37 cellular contexts compared by ENCODE assay signal in the genomic region with DNA sequence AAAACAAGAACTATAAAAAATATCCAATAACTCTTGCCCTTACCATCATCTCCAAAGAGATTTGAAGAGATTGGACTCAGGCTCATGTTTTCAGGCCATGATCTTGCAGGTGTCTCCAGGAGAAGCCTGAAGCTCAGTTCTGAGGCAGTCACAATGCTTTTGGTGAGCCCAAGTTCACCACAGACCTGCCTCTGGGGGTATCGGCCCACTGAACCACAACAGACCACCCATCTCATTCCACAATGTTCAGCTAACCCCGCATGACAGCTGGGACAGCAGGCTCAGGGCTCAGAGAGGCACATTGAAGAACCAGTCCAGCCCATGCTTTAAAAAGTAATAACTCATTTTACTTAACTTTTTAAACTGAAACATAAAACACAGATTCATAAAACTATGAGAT.
"Had no signal": no experiment of that assay in that cellular context is flagged by ENCODE, and none has a peak within 500 bp of the region (broad histone marks: within the 10 kb centered on the region; RNA-seq: fewer than 3 reads in every experiment).

No MANE protein-coding gene starts in this region.

- ATAC-seq: foreskin keratinocyte; heart left ventricle; sciatic nerve; stimulated activated memory B cell treated with anti-CD40 and anti-IgM and Interleukin-4, amounts not matched to agents 10 μg/mL and 1 μg/mL and 100 μg/mL, for 72 hours; stimulated activated naive CD8-positive, alpha-beta T cell treated with anti-CD3 and anti-CD28 coated beads, Interleukin-15, amount 100 ng/mL, for 72 hours had no signal

- H3K27ac Mint-ChIP-seq: activated CD4-positive, alpha-beta memory T cell treated with anti-CD3 and anti-CD28 coated beads for 36 hours; activated CD4-positive, alpha-beta T cell treated with anti-CD3 and anti-CD28 coated beads, Interleukin-2, amount 10 ng/mL, durations not matched to agents 24 days and 14 days; activated naive CD4-positive, alpha-beta T cell treated with anti-CD3 and anti-CD28 coated beads for 36 hours; activated naive CD8-positive, alpha-beta T cell treated with anti-CD3 and anti-CD28 coated beads, Interleukin-2, amount 10 ng/mL, durations not matched to agents 7 days and 5 days; activated T-helper 1 cell treated with anti-CD3 and anti-CD28 coated beads, Interleukin-12 subunit alpha, Interleukin-12 subunit beta, Interleukin-2, Interleukin-4 antibody, amounts not matched to agents 30 ng/mL and 10 ng/mL and 1 ng/mL, durations not matched to agents 14 hours and 24 hours and 36 hours; brain; nephron progenitor cell; stimulated activated memory B cell treated with anti-CD40 and anti-IgM and Interleukin-4, amounts not matched to agents 10 μg/mL and 1 μg/mL and 100 μg/mL, for 72 hours; stimulated activated naive CD8-positive, alpha-beta T cell treated with anti-CD3 and anti-CD28 coated beads, Interleukin-15, amount 100 ng/mL, for 72 hours had no signal

- H3K4me1 Mint-ChIP-seq: activated CD4-positive, alpha-beta T cell treated with anti-CD3 and anti-CD28 coated beads, Interleukin-2, amount 10 ng/mL, durations not matched to agents 24 days and 14 days; nephron progenitor cell; stimulated activated memory B cell treated with anti-CD40 and anti-IgM and Interleukin-4, amounts not matched to agents 10 μg/mL and 1 μg/mL and 100 μg/mL, for 72 hours; stimulated activated naive CD8-positive, alpha-beta T cell treated with anti-CD3 and anti-CD28 coated beads, Interleukin-15, amount 100 ng/mL, for 72 hours had no signal

- H3K4me3 ChIP-seq: ascending aorta, cardiac muscle cell, esophagus muscularis mucosa, heart left ventricle, left lung, lower lobe of right lung, pancreas, prostate gland, smooth muscle cell, upper lobe of left lung, vagina had no signal

- FAIRE-seq: endothelial cell of umbilical vein, pancreas had no signal

- H3K4me1 ChIP-seq: ascending aorta, esophagus muscularis mucosa, foreskin keratinocyte, heart left ventricle, left lung, lower lobe of right lung, prostate gland, upper lobe of left lung, vagina had no signal

- H3K9me3 Mint-ChIP-seq: activated CD4-positive, alpha-beta memory T cell treated with anti-CD3 and anti-CD28 coated beads for 36 hours; activated CD4-positive, alpha-beta T cell treated with anti-CD3 and anti-CD28 coated beads, Interleukin-2, amount 10 ng/mL, durations not matched to agents 24 days and 14 days; activated naive CD4-positive, alpha-beta T cell treated with anti-CD3 and anti-CD28 coated beads for 36 hours; activated naive CD8-positive, alpha-beta T cell treated with anti-CD3 and anti-CD28 coated beads, Interleukin-2, amount 10 ng/mL, durations not matched to agents 7 days and 5 days; stimulated activated memory B cell treated with anti-CD40 and anti-IgM and Interleukin-4, amounts not matched to agents 10 μg/mL and 1 μg/mL and 100 μg/mL, for 72 hours; stimulated activated naive CD8-positive, alpha-beta T cell treated with anti-CD3 and anti-CD28 coated beads, Interleukin-15, amount 100 ng/mL, for 72 hours had no signal

- H3K27me3 Mint-ChIP-seq: activated CD4-positive, alpha-beta memory T cell treated with anti-CD3 and anti-CD28 coated beads for 36 hours; activated CD4-positive, alpha-beta T cell treated with anti-CD3 and anti-CD28 coated beads, Interleukin-2, amount 10 ng/mL, durations not matched to agents 24 days and 14 days; activated naive CD8-positive, alpha-beta T cell treated with anti-CD3 and anti-CD28 coated beads, Interleukin-2, amount 10 ng/mL, durations not matched to agents 7 days and 5 days; brain; stimulated activated memory B cell treated with anti-CD40 and anti-IgM and Interleukin-4, amounts not matched to agents 10 μg/mL and 1 μg/mL and 100 μg/mL, for 72 hours; stimulated activated naive CD8-positive, alpha-beta T cell treated with anti-CD3 and anti-CD28 coated beads, Interleukin-15, amount 100 ng/mL, for 72 hours had no signal

- DNase-seq: activated CD4-positive, alpha-beta memory T cell treated with anti-CD3 and anti-CD28 coated beads for 36 hours; activated CD4-positive, alpha-beta T cell treated with anti-CD3 and anti-CD28 coated beads, Interleukin-2, amount 10 ng/mL, durations not matched to agents 24 days and 14 days; activated CD4-positive, CD25-positive, alpha-beta regulatory T cell treated with anti-CD3 and anti-CD28 coated beads, Interleukin-2, amount 50 U/mL, for 72 hours; activated CD8-positive, alpha-beta memory T cell treated with anti-CD3 and anti-CD28 coated beads, Interleukin-2, amount 50 U/mL, for 4 hours; activated effector memory CD4-positive, alpha-beta T cell treated with anti-CD3 and anti-CD28 coated beads, Interleukin-2, amount 50 U/mL, for 16 hours; activated naive CD4-positive, alpha-beta T cell treated with anti-CD3 and anti-CD28 coated beads for 36 hours; activated naive CD8-positive, alpha-beta T cell treated with anti-CD3 and anti-CD28 coated beads, Interleukin-2, amount 10 ng/mL, durations not matched to agents 7 days and 5 days; activated T-cell treated with anti-CD3 and anti-CD28 coated beads, Interleukin-2, amount 50 U/mL, for 1 hour; cortex of kidney; foreskin keratinocyte; heart left ventricle; hypothalamus; left lung; lower lobe of right lung; mesenchymal stem cell; nephron progenitor cell; pancreas; retina; stimulated activated CD4-positive, alpha-beta T cell treated with anti-CD3 and anti-CD28 coated beads, Interleukin-1b, Interleukin-23, amount 100 ng/mL, for 48 hours; stimulated activated CD4-positive, alpha-beta T cell treated with anti-CD3 and anti-CD28 coated beads, Interleukin-4, amount 100 ng/mL, for 4 hours; stimulated activated CD8-positive, alpha-beta memory T cell treated with anti-CD3 and anti-CD28 coated beads, Interleukin-4, amount 100 ng/mL, for 48 hours; stimulated activated naive CD8-positive, alpha-beta T cell treated with anti-CD3 and anti-CD28 coated beads, Interleukin-15, amount 100 ng/mL, for 72 hours; substantia nigra; T-helper 1 cell; upper lobe of left lung; WERI-Rb-1 had no signal

- H3K27me3 ChIP-seq: ascending aorta, cardiac muscle cell, esophagus muscularis mucosa, foreskin keratinocyte, heart left ventricle, left lung, pancreas, upper lobe of left lung, vagina had no signal

- H3K4me2 ChIP-seq: smooth muscle cell had no signal

- H3K4me3 Mint-ChIP-seq: activated CD4-positive, alpha-beta memory T cell treated with anti-CD3 and anti-CD28 coated beads for 36 hours; activated CD4-positive, alpha-beta T cell treated with anti-CD3 and anti-CD28 coated beads, Interleukin-2, amount 10 ng/mL, durations not matched to agents 24 days and 14 days; activated naive CD4-positive, alpha-beta T cell treated with anti-CD3 and anti-CD28 coated beads for 36 hours; activated naive CD8-positive, alpha-beta T cell treated with anti-CD3 and anti-CD28 coated beads, Interleukin-2, amount 10 ng/mL, durations not matched to agents 7 days and 5 days; activated T-helper 1 cell treated with anti-CD3 and anti-CD28 coated beads, Interleukin-12 subunit alpha, Interleukin-12 subunit beta, Interleukin-2, Interleukin-4 antibody, amounts not matched to agents 30 ng/mL and 10 ng/mL and 1 ng/mL, durations not matched to agents 14 hours and 24 hours and 36 hours; brain; nephron progenitor cell; stimulated activated memory B cell treated with anti-CD40 and anti-IgM and Interleukin-4, amounts not matched to agents 10 μg/mL and 1 μg/mL and 100 μg/mL, for 72 hours; stimulated activated naive CD8-positive, alpha-beta T cell treated with anti-CD3 and anti-CD28 coated beads, Interleukin-15, amount 100 ng/mL, for 72 hours had no signal

- H3K27ac ChIP-seq: ascending aorta, cardiac muscle cell, esophagus muscularis mucosa, foreskin keratinocyte, heart left ventricle, left lung, lower lobe of right lung, pancreas, prostate gland, upper lobe of left lung, vagina, WERI-Rb-1 had no signal

- H3K9me3 ChIP-seq: ascending aorta, esophagus muscularis mucosa, heart left ventricle, left lung, lower lobe of right lung, pancreas, prostate gland, upper lobe of left lung, vagina had no signal

- H3K36me3 ChIP-seq: ascending aorta, cardiac muscle cell, esophagus muscularis mucosa, heart left ventricle, left lung, lower lobe of right lung, pancreas, prostate gland, upper lobe of left lung, vagina, WERI-Rb-1 had no signal
